ENCODE assay signal across 26 cellular contexts in genomic region chrX:22039541-22039940, GRCh38. TPM values are rescaled to one million over a fixed set of nuclear protein-coding genes. Genes with fewer than 3 reads are reported as not detected.
DNase-seq lines count a peak whose midpoint lies in the region; ATAC-seq, FAIRE-seq and TF ChIP-seq lines count a peak whose summit lies in the region.
"Had no signal": no experiment of that assay in that cellular context is flagged by ENCODE, and none has a peak within 500 bp of the region (broad histone marks: within the 10 kb centered on the region; RNA-seq: fewer than 3 reads in every experiment).

No MANE protein-coding gene starts in this region.

- in situ Hi-C loops in GM12878 (cut with MboI) = no loop called here

- H3K9me3 Mint-ChIP-seq in activated T-cell treated with anti-CD3 and anti-CD28 coated beads, Interleukin-2, amount 50 U/mL, for 24 hours = no peaks in the 10 kb centered on the region
- H3K9me3 Mint-ChIP-seq in activated naive CD8-positive, alpha-beta T cell (ENCODE audit: low read depth) = no peaks in the 10 kb centered on the region
- no peaks in the 10 kb centered on the region for H3K9me3 Mint-ChIP-seq in stimulated activated memory B cell treated with anti-CD40 and anti-IgM and Interleukin-4, amounts not matched to agents 10 μg/mL and 1 μg/mL and 100 μg/mL, for 72 hours
- H3K9me3 Mint-ChIP-seq: CD4-positive, alpha-beta T cell; IgD-negative memory B cell had no signal

- SMC1A ChIA-PET in GM12878 (lab: Charles Lee; ENCODE audit: uncharacterized antibody, unreplicated experiment) = interaction anchor here (0.8 to 6.9 kb wide), 3 partner anchors 10 to 51 kb away, joined by 3 to 69 read pairs (median 4); no protein-coding TSS in a partner anchor

- 0 out of 3 replicates have a peak, but pooled peaks have one; percentile 9 for ATAC-seq in GM12878
- ATAC-seq in stimulated activated memory B cell treated with anti-CD40 and anti-IgM and Interleukin-4, amounts not matched to agents 10 μg/mL and 1 μg/mL and 100 μg/mL, for 72 hours = no peak
- ATAC-seq in HG02588 (IDR thresholded peaks at IDR 0.05; ENCODE audit: unreplicated experiment) = no peak
- ATAC-seq: A549 had no signal

- DNase-seq in activated T-cell treated with anti-CD3 and anti-CD28 coated beads, Interleukin-2, amount 50 U/mL, for 24 hours = no peak
- DNase-seq in activated T-cell treated with anti-CD3 and anti-CD28 coated beads for 4 hours (no peak), GM12878 (ENCODE audit: low read depth, low spot score) (no peak), small intestine (no peak)
- DNase-seq: AML-193; CD4-positive, alpha-beta T cell; GM23248; H7; MM.1S; NCI-H1048; NCI-H1417; NCI-H1694 treated with DMSO at 0.1 percent for 48 hours; NCI-H2081; NCI-H2227 treated with DMSO at 0.1 percent for 48 hours; NCI-H526 treated with DMSO at 0.1 percent for 48 hours; Right ventricle myocardium superior; RPMI8226 had no signal

- RAD21 ChIA-PET in GM12878 (lab: Charles Lee; ENCODE audit: unreplicated experiment) = no interaction called here

- no peaks in the 10 kb centered on the region for H3K9me3 ChIP-seq in GM12878 (replicated peaks; ENCODE audit: control insufficient read depth, insufficient read depth, low read length)
- H3K9me3 ChIP-seq in small intestine (ENCODE audit: control insufficient read depth, low read depth) = no peaks in the 10 kb centered on the region
- H3K9me3 ChIP-seq: A549; BLaER1 treated with 17β-estradiol and CSF1 and Interleukin-3, amounts not matched to agents 10 nM and 100 nM had no signal

- CTCF ChIA-PET in GM12878 (lab: Yijun Ruan, JAX) = no interaction called here

- H3K79me2 ChIP-seq in GM12878 (ENCODE audit: control insufficient read depth, insufficient read depth, low read length) = no peaks in the 10 kb centered on the region

- no peaks in the 10 kb centered on the region for H4K20me1 ChIP-seq in GM12878 (ENCODE audit: control insufficient read depth, insufficient read depth)
- H4K20me1 ChIP-seq: BLaER1 treated with 17β-estradiol and CSF1 and Interleukin-3, amounts not matched to agents 10 nM and 100 nM had no signal

- H3K27me3 ChIP-seq in GM12878 (replicated peaks in 1 of 2; ENCODE audit: control insufficient read depth in 2 of 2, insufficient read depth in 2 of 2, low read length in 1 of 2) (no peaks in the 10 kb centered on the region), small intestine (ENCODE audit: control insufficient read depth in 2 of 2, insufficient read depth in 2 of 2, low read length in 2 of 2) (no peaks in the 10 kb centered on the region)
- H3K27me3 ChIP-seq: BLaER1 treated with 17β-estradiol and CSF1 and Interleukin-3, amounts not matched to agents 10 nM and 100 nM had no signal

- no peak for TF ChIP-seq EP300 in GM12878 (IDR thresholded peaks at IDR 0.05; ENCODE audit: borderline replicate concordance in 1 of 2, control insufficient read depth in 1 of 2, low read depth in 2 of 2, low read length in 2 of 2)

- no peak overlapping the region for H3K4me2 ChIP-seq in GM12878 (ENCODE audit: control insufficient read depth, insufficient read depth)
- H3K4me2 ChIP-seq: A549; BLaER1 treated with 17β-estradiol and CSF1 and Interleukin-3, amounts not matched to agents 10 nM and 100 nM; KMS-11 had no signal

- H3K4me1 Mint-ChIP-seq in activated T-cell treated with anti-CD3 and anti-CD28 coated beads, Interleukin-2, amount 50 U/mL, for 24 hours (ENCODE audit: low read depth) = peaks cover 29% of the 10 kb centered on the region
- peaks cover 26% of the 10 kb centered on the region for H3K4me1 Mint-ChIP-seq in activated naive CD8-positive, alpha-beta T cell (ENCODE audit: low read depth)
- H3K4me1 Mint-ChIP-seq in stimulated activated memory B cell treated with anti-CD40 and anti-IgM and Interleukin-4, amounts not matched to agents 10 μg/mL and 1 μg/mL and 100 μg/mL, for 72 hours = peaks cover 7% of the 10 kb centered on the region
- H3K4me1 Mint-ChIP-seq: IgD-negative memory B cell had no signal

- H3K27ac Mint-ChIP-seq in activated T-cell treated with anti-CD3 and anti-CD28 coated beads, Interleukin-2, amount 50 U/mL, for 24 hours = no peak overlapping the region
- H3K27ac Mint-ChIP-seq in activated naive CD8-positive, alpha-beta T cell = peak overlapping the region; percentile 70
- peak overlapping the region; percentile 12 for H3K27ac Mint-ChIP-seq in stimulated activated memory B cell treated with anti-CD40 and anti-IgM and Interleukin-4, amounts not matched to agents 10 μg/mL and 1 μg/mL and 100 μg/mL, for 72 hours
- H3K27ac Mint-ChIP-seq: CD4-positive, alpha-beta T cell; IgD-negative memory B cell had no signal

- BruUV-seq in GM12878 (replicated peaks; lab: Mats Ljungman, UMichigan) = no TSS peak

- no peak overlapping the region for H2AFZ ChIP-seq in GM12878 (ENCODE audit: control insufficient read depth, low read depth, low read length)
- H2AFZ ChIP-seq: GM23248 had no signal

- 46% methylated on average over 6 of the region's 6 CpGs for WGBS in GM12878 (ENCODE audit: insufficient coverage, insufficient replicate concordance, low lambda C conversion rate, missing lambda C conversion rate)
- 78 to 85% (median 82%) methylated on average over 5 to 6 of the region's 6 CpGs for WGBS in small intestine, 3 donors

- TF ChIP-seq RAD21 in GM12878 (IDR thresholded peaks at IDR 0.05; ENCODE audit: insufficient read depth, low read depth, low read length) = no peak

- no peaks in the 10 kb centered on the region for H3K4me1 ChIP-seq in GM12878 (ENCODE audit: control insufficient read depth, insufficient read depth, low read length)
- no peaks in the 10 kb centered on the region for H3K4me1 ChIP-seq in small intestine (ENCODE audit: control insufficient read depth in 2 of 2, insufficient read depth in 1 of 2, low read depth in 1 of 2, low read length in 1 of 2)
- H3K4me1 ChIP-seq: A549; BLaER1 treated with 17β-estradiol and CSF1 and Interleukin-3, amounts not matched to agents 10 nM and 100 nM had no signal

- intact Hi-C loops in GM12878 (cut with micrococcal nuclease; ENCODE audit: unreplicated experiment) = no loop called here

- TF ChIP-seq POLR2A in GM12878 (IDR thresholded peaks at IDR 0.05; ENCODE audit: low read depth, low read length) = no peak

- H3K36me3 ChIP-seq in GM12878 (ENCODE audit: control insufficient read depth in 2 of 2, insufficient read depth in 2 of 2, low read length in 1 of 2) (no peaks in the 10 kb centered on the region), small intestine (ENCODE audit: control insufficient read depth in 2 of 2, insufficient read depth in 2 of 2, low read length in 2 of 2) (no peaks in the 10 kb centered on the region)
- H3K36me3 ChIP-seq: BLaER1 treated with 17β-estradiol and CSF1 and Interleukin-3, amounts not matched to agents 10 nM and 100 nM had no signal

- H3K36me3 Mint-ChIP-seq in activated T-cell treated with anti-CD3 and anti-CD28 coated beads, Interleukin-2, amount 50 U/mL, for 24 hours (ENCODE audit: low read depth) = no peaks in the 10 kb centered on the region
- peaks cover 2% of the 10 kb centered on the region for H3K36me3 Mint-ChIP-seq in activated naive CD8-positive, alpha-beta T cell
- H3K36me3 Mint-ChIP-seq in stimulated activated memory B cell treated with anti-CD40 and anti-IgM and Interleukin-4, amounts not matched to agents 10 μg/mL and 1 μg/mL and 100 μg/mL, for 72 hours = no peaks in the 10 kb centered on the region
- H3K36me3 Mint-ChIP-seq: IgD-negative memory B cell had no signal

- peaks cover 11% of the 10 kb centered on the region for H3K27me3 Mint-ChIP-seq in activated T-cell treated with anti-CD3 and anti-CD28 coated beads, Interleukin-2, amount 50 U/mL, for 24 hours
- H3K27me3 Mint-ChIP-seq in activated naive CD8-positive, alpha-beta T cell = no peaks in the 10 kb centered on the region
- H3K27me3 Mint-ChIP-seq in stimulated activated memory B cell treated with anti-CD40 and anti-IgM and Interleukin-4, amounts not matched to agents 10 μg/mL and 1 μg/mL and 100 μg/mL, for 72 hours = no peaks in the 10 kb centered on the region
- H3K27me3 Mint-ChIP-seq: CD4-positive, alpha-beta T cell; IgD-negative memory B cell had no signal

- H3K9ac ChIP-seq in GM12878 (ENCODE audit: control insufficient read depth, insufficient read depth, low read length) = no peak overlapping the region
- H3K9ac ChIP-seq: BLaER1 treated with 17β-estradiol and CSF1 and Interleukin-3, amounts not matched to agents 10 nM and 100 nM; GM23248; KMS-11 had no signal

- no peak overlapping the region for H3K4me3 ChIP-seq in GM12878
- H3K4me3 ChIP-seq in small intestine (ENCODE audit: low read depth in 1 of 2, low read length in 2 of 2) = no peak overlapping the region
- H3K4me3 ChIP-seq: A549; BLaER1 treated with 17β-estradiol and CSF1 and Interleukin-3, amounts not matched to agents 10 nM and 100 nM; GM23248 had no signal

- no peak for TF ChIP-seq CTCF in GM12878 (IDR thresholded peaks at IDR 0.05 in 2 of 3, conservative IDR thresholded peaks at IDR 0.05 in 1 of 3; ENCODE audit: control insufficient read depth in 2 of 3, extremely low read depth in 1 of 3, insufficient read depth in 1 of 3, low read depth in 3 of 3, low read length in 3 of 3)

- POLR2A ChIA-PET in GM12878 (lab: Charles Lee) = no interaction called here

- no peak for FAIRE-seq in GM12878 (lab: Jason Lieb, UNC)
- no peak for FAIRE-seq in small intestine (lab: Jason Lieb, UNC)
- FAIRE-seq: A549, D721Med, GM18507 had no signal

- H3K4me3 Mint-ChIP-seq in activated T-cell treated with anti-CD3 and anti-CD28 coated beads, Interleukin-2, amount 50 U/mL, for 24 hours = peak overlapping the region; percentile 39
- H3K4me3 Mint-ChIP-seq in activated naive CD8-positive, alpha-beta T cell = peak overlapping the region; percentile 84
- peak overlapping the region; percentile 1 for H3K4me3 Mint-ChIP-seq in stimulated activated memory B cell treated with anti-CD40 and anti-IgM and Interleukin-4, amounts not matched to agents 10 μg/mL and 1 μg/mL and 100 μg/mL, for 72 hours
- H3K4me3 Mint-ChIP-seq: CD4-positive, alpha-beta T cell; IgD-negative memory B cell had no signal

- H3K27ac ChIP-seq in GM12878 (ENCODE audit: control insufficient read depth, insufficient read depth) (no peak overlapping the region), small intestine (ENCODE audit: low read depth in 1 of 2, low read length in 1 of 2) (no peak overlapping the region)
- H3K27ac ChIP-seq: A549; BLaER1 treated with 17β-estradiol and CSF1 and Interleukin-3, amounts not matched to agents 10 nM and 100 nM; GM23248; KMS-11 had no signal

RNA-seq across cellular contexts. Expression of gene PHEX, which starts 7.4 kb away (rescaled TPM):
- 20.4 and 28.3 TPM in 2 replicates for total RNA-seq in GM12878 (2013; cell fraction: nucleolus; rRNA removed)
- total RNA-seq in GM12878 (2014; rRNA removed) = 1.0 and 1.1 TPM in 2 replicates
- total RNA-seq in GM12878 (2014; rRNA removed; fragmentation: Illumina TruSeq; extraction: Trizol) = 0.85 and 0.88 TPM in 2 replicates
- total RNA-seq in GM12878 (2021) = 0.56 TPM in 2 replicates
- polyA plus RNA-seq in GM12878 (2011; ENCODE audit: low read depth) = 0.04 TPM
- 97.2 and 103 TPM in 2 replicates for polyA plus RNA-seq in GM12878 (2011; rRNA removed)
- 66.0 and 82.4 TPM in 2 replicates for polyA plus RNA-seq in GM12878 (2011; cell fraction: cytosol; rRNA removed)
- 94.9 and 105 TPM in 2 replicates for polyA plus RNA-seq in GM12878 (2011; cell fraction: nucleus; rRNA removed)
- polyA plus RNA-seq in GM12878 (2012) = 0.03 and 0.06 TPM in 2 replicates
- polyA plus RNA-seq in GM12878 (2014; fragmentation: Illumina TruSeq; extraction: Trizol) = 0.46 and 0.73 TPM in 2 replicates
- polyA plus RNA-seq in GM12878 (2014; fragmentation: Nextera tagmentation; extraction: Ambion mirVana) = under 1 TPM; 0.33 to 0.53 TPM
- polyA plus RNA-seq in GM12878 (2014; rRNA removed) = 0.24 and 0.63 TPM in 2 replicates
- polyA plus RNA-seq in GM12878 (2016; fragmentation: Nextera tagmentation; extraction: Ambion mirVana) = under 1 TPM; 0.12 to 0.14 TPM
- polyA minus RNA-seq in GM12878 (2011; rRNA and poly(A)+ RNA removed) = 292 and 342 TPM in 2 replicates
- 41.1 and 57.5 TPM in 2 replicates for polyA minus RNA-seq in GM12878 (2011; cell fraction: cytosol; rRNA and poly(A)+ RNA removed)
- polyA minus RNA-seq in GM12878 (2011; cell fraction: nucleus; rRNA and poly(A)+ RNA removed) = 259 and 287 TPM in 2 replicates
- polyA plus RNA-seq in small intestine = under 1 TPM; 0.40 to 0.67 (median 0.54) TPM

Comparison
In these comparisons a context has a peak if more than half of its experiments do, and no peak if none do; other contexts are left out.
1. H3K4me3 Mint-ChIP-seq: peak in every context shown above with its lines; median percentile 84 in activated naive CD8-positive, alpha-beta T cell; 39 in activated T-cell treated with anti-CD3 and anti-CD28 coated beads, Interleukin-2, amount 50 U/mL, for 24 hours; 1 in stimulated activated memory B cell treated with anti-CD40 and anti-IgM and Interleukin-4, amounts not matched to agents 10 μg/mL and 1 μg/mL and 100 μg/mL, for 72 hours.